ENCODE assay signal across 16 cellular contexts in the genomic region with DNA sequence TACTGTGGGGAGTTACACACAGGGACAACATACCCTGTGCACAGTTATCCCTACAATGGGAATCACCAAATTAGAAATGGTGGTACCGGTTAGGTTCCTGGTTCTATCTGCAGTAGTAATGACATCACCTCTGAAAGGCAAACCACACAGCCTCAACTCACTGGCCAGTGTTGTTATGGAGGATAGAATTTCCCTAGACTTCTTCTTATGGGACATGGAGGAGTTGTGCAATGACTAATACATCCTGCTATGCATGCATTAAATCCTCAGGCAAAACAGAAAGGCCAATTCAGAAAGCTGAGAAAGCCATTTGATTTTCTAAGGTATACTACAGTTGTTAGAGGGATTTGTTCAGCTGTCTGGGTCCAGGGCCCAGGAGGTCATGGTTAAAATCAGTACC.
DNase-seq lines count a peak whose midpoint lies in the region; FAIRE-seq and TF ChIP-seq lines count a peak whose summit lies in the region.
"Had no signal": no experiment of that assay in that cellular context is flagged by ENCODE, and none has a peak within 500 bp of the region (broad histone marks: within the 10 kb centered on the region; RNA-seq: fewer than 3 reads in every experiment).

No MANE protein-coding gene starts in this region.

- no peak for FAIRE-seq in D721Med (lab: Jason Lieb, UNC)
- FAIRE-seq: kidney had no signal

- H3K27ac ChIP-seq in osteoblast (ENCODE audit: low read depth, low read length), result peak overlapping the region; percentile 7
- H3K27ac ChIP-seq: ascending aorta had no signal

- peak; percentile 1 for DNase-seq in Calu3
- peak; percentile 78 for DNase-seq in NCI-H226
- peak; percentile 80 for DNase-seq in epithelial cell of esophagus (ENCODE audit: low read depth)
- peak; percentile 5 for DNase-seq in osteoblast (ENCODE audit: insufficient read length, low spot score, missing footprints)
- no peak for DNase-seq in D721Med (ENCODE audit: insufficient read length, low spot score)
- DNase-seq in HuH-7 (ENCODE audit: low spot score), result no peak
- no peak for DNase-seq in mesenteric fat pad (ENCODE audit: low spot score)
- no peak for DNase-seq in T1000 (lab: John Stamatoyannopoulos, UW)
- DNase-seq: CD8-positive, alpha-beta memory T cell; KG1; kidney; NCI-H2081; stimulated activated CD4-positive, alpha-beta T cell treated with anti-CD3 and anti-CD28 coated beads, Interleukin-15, amount 100 ng/mL, for 24 hours; stimulated activated CD8-positive, alpha-beta memory T cell treated with anti-CD3 and anti-CD28 coated beads, Interleukin-4, amount 100 ng/mL, for 48 hours had no signal

- H3K4me2 ChIP-seq in osteoblast (ENCODE audit: insufficient read depth, low read length), result peak overlapping the region; percentile 7

- BruUV-seq in Calu3 (replicated peaks; lab: Mats Ljungman, UMichigan), result no TSS peak

- no peak for TF ChIP-seq CTCF in Calu3 (IDR thresholded peaks at IDR 0.05; ENCODE audit: unreplicated experiment)
- no peak for TF ChIP-seq CTCF in epithelial cell of esophagus (IDR thresholded peaks at IDR 0.05; ENCODE audit: insufficient read depth, low read depth, low read length, missing control alignments)
- TF ChIP-seq CTCF in osteoblast (IDR thresholded peaks at IDR 0.05; ENCODE audit: extremely low read depth, low read depth, low read length), result no peak
- TF ChIP-seq CTCF in D721Med (IDR thresholded peaks at IDR 0.05; ENCODE audit: insufficient read depth, missing control alignments), result no peak

- H3K27me3 Mint-ChIP-seq in Calu3 (ENCODE audit: unreplicated experiment), result no peaks in the 10 kb centered on the region

- no peak overlapping the region for H3K27ac Mint-ChIP-seq in Calu3 (ENCODE audit: unreplicated experiment)
- H3K27ac Mint-ChIP-seq: CD8-positive, alpha-beta memory T cell; nephron had no signal

- no peaks in the 10 kb centered on the region for H3K36me3 Mint-ChIP-seq in Calu3 (ENCODE audit: insufficient read depth, unreplicated experiment)
- H3K36me3 Mint-ChIP-seq: CD8-positive, alpha-beta memory T cell had no signal

- no peak overlapping the region for H3K4me3 Mint-ChIP-seq in Calu3 (ENCODE audit: low read depth, unreplicated experiment)
- H3K4me3 Mint-ChIP-seq: CD8-positive, alpha-beta memory T cell; nephron had no signal

- H3K9me3 ChIP-seq in osteoblast (ENCODE audit: low read depth, low read length), result no peaks in the 10 kb centered on the region
- H3K9me3 ChIP-seq: ascending aorta had no signal

- intact Hi-C loops in Calu3 (cut with micrococcal nuclease; ENCODE audit: unreplicated experiment), result no loop called here

- no peaks in the 10 kb centered on the region for H3K9me3 Mint-ChIP-seq in Calu3 (ENCODE audit: low read depth, unreplicated experiment)
- H3K9me3 Mint-ChIP-seq: nephron had no signal

- H2AFZ ChIP-seq in osteoblast (ENCODE audit: low read length), result peak overlapping the region; percentile 45

- H3K79me2 ChIP-seq in osteoblast (ENCODE audit: insufficient read depth, low read length), result no peaks in the 10 kb centered on the region

- no peaks in the 10 kb centered on the region for H3K4me1 ChIP-seq in osteoblast (ENCODE audit: insufficient read depth, low read length)
- H3K4me1 ChIP-seq: ascending aorta had no signal

- no peak overlapping the region for H3K4me3 ChIP-seq in epithelial cell of esophagus (ENCODE audit: low read length)
- no peak overlapping the region for H3K4me3 ChIP-seq in osteoblast (ENCODE audit: insufficient read depth, low read length)
- H3K4me3 ChIP-seq: ascending aorta had no signal

- H3K4me1 Mint-ChIP-seq in Calu3 (ENCODE audit: low read depth, unreplicated experiment), result no peaks in the 10 kb centered on the region
- H3K4me1 Mint-ChIP-seq: CD8-positive, alpha-beta memory T cell had no signal

- CTCF ChIA-PET in Calu3 (lab: Charles Lee), result no interaction called here

- H4K20me1 ChIP-seq in osteoblast (ENCODE audit: insufficient read depth, low read length), result no peaks in the 10 kb centered on the region

- H3K36me3 ChIP-seq in osteoblast (ENCODE audit: insufficient read depth, low read length), result no peaks in the 10 kb centered on the region
- H3K36me3 ChIP-seq: ascending aorta had no signal

- H3K27me3 ChIP-seq in osteoblast (ENCODE audit: insufficient read depth, low read length), result no peaks in the 10 kb centered on the region
- H3K27me3 ChIP-seq: ascending aorta had no signal

Comparison
In these comparisons a context has a peak if more than half of its experiments do, and no peak if none do; other contexts are left out.
1. DNase-seq: peak in Calu3 (single experiment), NCI-H226 (single experiment), epithelial cell of esophagus (single experiment) and osteoblast (single experiment); none in D721Med (single experiment), HuH-7 (single experiment), mesenteric fat pad (single experiment) and T1000 (single experiment).